In the genomic region with DNA sequence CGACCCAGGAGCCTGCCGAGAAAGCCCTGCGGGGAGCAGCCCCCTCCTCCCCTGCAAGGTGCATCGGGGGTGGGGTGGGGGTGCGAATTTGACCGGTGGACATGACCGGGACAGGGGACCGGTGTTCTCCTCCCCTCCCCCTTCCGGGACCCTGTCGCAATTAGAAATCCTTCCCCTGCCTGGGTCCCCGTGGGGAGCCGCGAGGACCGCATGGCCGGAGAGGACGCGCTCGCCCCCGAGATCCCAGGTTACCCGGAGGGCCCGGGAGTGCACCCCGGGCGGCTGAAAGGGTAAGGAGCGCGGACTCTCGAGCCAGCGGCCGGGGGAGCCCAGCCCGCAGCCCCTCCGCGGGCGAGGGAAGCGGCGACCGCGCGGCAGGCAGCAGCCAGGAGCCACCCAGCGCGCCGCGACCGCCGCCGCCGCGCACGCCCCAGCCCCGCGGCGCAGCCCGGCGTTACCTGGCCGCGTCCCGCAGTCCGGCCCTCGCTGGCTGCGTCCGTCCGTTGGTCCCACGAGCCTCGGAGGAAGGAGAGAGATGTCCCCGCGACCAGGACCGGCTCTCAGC, we compare ENCODE assay signal across 8 cellular contexts. TPM values are rescaled to one million over a fixed set of nuclear protein-coding genes. Genes with fewer than 3 reads are reported as not detected.
DNase-seq lines count a peak whose midpoint lies in the region; ATAC-seq and TF ChIP-seq lines count a peak whose summit lies in the region.

No MANE protein-coding gene starts in this region.

- peaks cover 0 to 14% of the 10 kb centered on the region in 2 donors for H3K27me3 ChIP-seq in right atrium auricular region

- DNase-seq in NCI-H69 (lab: John Stamatoyannopoulos, UW) (peak; percentile 80), right atrium auricular region (ENCODE audit: low spot score) (no peak), hippocampal formation (lab: John Stamatoyannopoulos, UW) (no peak), middle frontal gyrus (ENCODE audit: extremely low spot score, low spot score) (no peak), GM19240 (ENCODE audit: insufficient read length, low spot score) (no peak), NCI-H2081 (lab: John Stamatoyannopoulos, UW) (no peak)

- H3K9me3 ChIP-seq in right atrium auricular region, result no peaks in the 10 kb centered on the region

- peaks cover 0 to 16% of the 10 kb centered on the region in 2 donors for H3K4me1 ChIP-seq in right atrium auricular region

- no peak for TF ChIP-seq CTCF in right atrium auricular region (IDR thresholded peaks at IDR 0.05)

- peak overlapping the region; percentile 21 to 48 for H3K4me3 ChIP-seq in right atrium auricular region
- H3K4me3 ChIP-seq in skin epidermis, result peak overlapping the region in 5 of 7 experiments; percentile 11 to 38 (median 34)

- no peaks in the 10 kb centered on the region for H3K36me3 ChIP-seq in right atrium auricular region

- peak; percentile 25 for ATAC-seq in GM19463 (IDR thresholded peaks at IDR 0.05; ENCODE audit: unreplicated experiment)

- H3K27ac ChIP-seq in right atrium auricular region, result no peak overlapping the region
- H3K27ac ChIP-seq in skin epidermis, result no peak overlapping the region

RNA-seq across cellular contexts. Expression of a gene that starts 0.5 kb away (rescaled TPM):
- total RNA-seq in right atrium auricular region, result 1 to 10 TPM in 1 of 2 donors, under 1 TPM in 1; 0.56 to 1.1 TPM
